ENCODE assay signal across 11 cellular contexts in genomic region chr4:174545268-174545667, GRCh38. TPM values are rescaled to one million over a fixed set of nuclear protein-coding genes. Genes with fewer than 3 reads are reported as not detected.
"Had no signal": no experiment of that assay in that cellular context is flagged by ENCODE, and none has a peak within 500 bp of the region (broad histone marks: within the 10 kb centered on the region; RNA-seq: fewer than 3 reads in every experiment).

No MANE protein-coding gene starts in this region.

- ATAC-seq: GM23338, HCT116 had no signal

- H3K4me2 ChIP-seq: GM23338 had no signal

- H3K36me3 ChIP-seq: HAP-1 had no signal

- DNase-seq: GM23248, GOT3, H7, H9, HCEC 1CT, HFFc6 had no signal

- H3K9me3 ChIP-seq: HAP-1 had no signal

- H3K9ac ChIP-seq: GM23248 had no signal

- H2AFZ ChIP-seq: GM23248, GM23338 had no signal

- H3K4me3 ChIP-seq: GM23248, GM23338, HAP-1 had no signal

- FAIRE-seq: H1, H54 had no signal

- H3K27ac ChIP-seq: GM23248 had no signal

RNA-seq across cellular contexts. Expression of gene HPGD, which starts 23.0 kb away (rescaled TPM):
- total RNA-seq: GM23248, HFFc6 had no signal
- polyA plus RNA-seq: GM23248 had no signal
